ENCODE assay signal across 20 cellular contexts in the genomic region with DNA sequence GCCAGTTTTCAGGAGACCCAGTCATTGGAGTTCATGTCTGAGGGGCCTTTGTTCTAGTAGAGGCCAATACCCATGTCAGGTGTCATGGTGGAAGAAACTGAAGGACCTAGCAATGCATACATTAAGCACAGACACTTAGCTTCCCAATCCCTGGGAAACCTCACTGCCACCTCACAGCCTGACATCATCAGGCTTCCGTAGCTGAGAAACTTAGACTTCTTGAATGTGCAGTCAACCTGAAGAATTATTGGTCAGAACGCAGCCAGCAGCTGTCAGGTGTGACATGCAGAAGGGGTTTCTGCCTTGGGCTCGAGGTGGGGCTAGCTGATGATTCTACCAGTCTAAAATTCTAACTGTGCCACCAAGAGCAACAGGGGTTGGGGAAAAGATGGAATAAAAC. TPM values are rescaled to one million over a fixed set of nuclear protein-coding genes. Genes with fewer than 3 reads are reported as not detected.
DNase-seq lines count a peak whose midpoint lies in the region; ATAC-seq and TF ChIP-seq lines count a peak whose summit lies in the region.
"Had no signal": no experiment of that assay in that cellular context is flagged by ENCODE, and none has a peak within 500 bp of the region (broad histone marks: within the 10 kb centered on the region; RNA-seq: fewer than 3 reads in every experiment).

No MANE protein-coding gene starts in this region.

- H3K4me2 ChIP-seq in Karpas-422 (ENCODE audit: low read depth, low read length, poor library complexity, severe bottlenecking), result peak overlapping the region; percentile 36
- H3K4me2 ChIP-seq: A549 had no signal

- POLR2A ChIA-PET in CD4-positive, alpha-beta T cell (lab: Charles Lee), result interaction anchor here (0.8 to 3.0 kb wide), 4 partner anchors 32 to 87 kb away, joined by 3 to 17 read pairs (median 13); no protein-coding TSS in a partner anchor

- H3K9me3 Mint-ChIP-seq in CD4-positive, alpha-beta T cell, result peaks cover 2% of the 10 kb centered on the region

- intact Hi-C loops in CD4-positive, alpha-beta T cell (cut with DNase I, micrococcal nuclease), result loop anchor here in 1 of 2 experiments (5.0 kb wide), 1 partner anchor 56 kb away; no protein-coding TSS in a partner anchor

- H3K27ac Mint-ChIP-seq in CD4-positive, alpha-beta T cell, result peak overlapping the region; percentile 95

- DNase-seq in NCI-H2171 treated with DMSO at 0.1 percent for 48 hours (lab: John Stamatoyannopoulos, UW), result peak; percentile 29
- DNase-seq in NCI-H2171 (lab: John Stamatoyannopoulos, UW), result no peak
- DNase-seq in CD4-positive, alpha-beta T cell, result no peak
- no peak for DNase-seq in Karpas-422
- DNase-seq in glomerular visceral epithelial cell (ENCODE audit: extremely low spot score), result peak; percentile 40
- DNase-seq in COR-L47 (lab: John Stamatoyannopoulos, UW), result no peak
- DNase-seq: adrenal gland; effector CD4-positive, alpha-beta T cell; hippocampal formation; left colon; NCI-H1105 treated with DMSO at 0.1 percent for 48 hours; NCI-H446 treated with DMSO at 0.1 percent for 48 hours; ovary; stimulated activated CD4-positive, alpha-beta T cell treated with anti-CD3 and anti-CD28 coated beads, Interleukin-4, amount 100 ng/mL, for 4 hours; trophoblast cell had no signal

- H4K20me1 ChIP-seq in Karpas-422 (ENCODE audit: insufficient read depth, low read depth, low read length), result no peaks in the 10 kb centered on the region; the same call in 1 of the 2 replicates

- no peak overlapping the region for H3K27ac ChIP-seq in CD4-positive, alpha-beta T cell (ENCODE audit: low read depth, low read length)
- 0 out of 2 replicates have a peak overlapping the region, but pooled peaks have one; percentile 14 for H3K27ac ChIP-seq in Karpas-422 (ENCODE audit: low read length)
- H3K27ac ChIP-seq: A549, adrenal gland, ovary had no signal

- H3K36me3 Mint-ChIP-seq in CD4-positive, alpha-beta T cell (ENCODE audit: low read depth), result peaks cover 32% of the 10 kb centered on the region

- H3K27me3 ChIP-seq in CD4-positive, alpha-beta T cell (ENCODE audit: control insufficient read depth, insufficient read depth, low read length), result no peaks in the 10 kb centered on the region
- no peaks in the 10 kb centered on the region for H3K27me3 ChIP-seq in Karpas-422 (ENCODE audit: low read length)
- H3K27me3 ChIP-seq: adrenal gland, ovary had no signal

- peaks cover 16% of the 10 kb centered on the region for H3K36me3 ChIP-seq in Karpas-422 (ENCODE audit: insufficient read depth, low read length)
- H3K36me3 ChIP-seq: ovary had no signal

- no peaks in the 10 kb centered on the region for H3K9me2 ChIP-seq in Karpas-422 (replicated peaks; ENCODE audit: insufficient read depth, low read length)

- peaks cover 25% of the 10 kb centered on the region for H3K4me1 ChIP-seq in Karpas-422 (ENCODE audit: low read length)

- no peak overlapping the region for H3K9ac ChIP-seq in Karpas-422 (ENCODE audit: low read length)

- H2AFZ ChIP-seq in Karpas-422 (ENCODE audit: low read length), result no peak overlapping the region

- ATAC-seq in CD4-positive, alpha-beta T cell (ENCODE audit: poor library complexity), result no peak
- ATAC-seq in esophagus mucosa (no peak), HG02798 (IDR thresholded peaks at IDR 0.05; ENCODE audit: poor library complexity, unreplicated experiment) (no peak)
- ATAC-seq: A549, K562, left colon, SK-N-SH treated with all-trans-retinoic acid at 6 μM for 48 hours had no signal

- TF ChIP-seq CTCF in CD4-positive, alpha-beta T cell (IDR thresholded peaks at IDR 0.05), result no peak

- peaks cover 7% of the 10 kb centered on the region for H3K27me3 Mint-ChIP-seq in CD4-positive, alpha-beta T cell

- no peaks in the 10 kb centered on the region for H3K9me3 ChIP-seq in CD4-positive, alpha-beta T cell (ENCODE audit: control insufficient read depth, low read length)
- H3K9me3 ChIP-seq in Karpas-422 (ENCODE audit: low read length), result no peaks in the 10 kb centered on the region
- H3K9me3 ChIP-seq: adrenal gland, ovary had no signal

- H3K4me3 ChIP-seq in Karpas-422 (ENCODE audit: low read length), result 0 out of 2 replicates have a peak overlapping the region, but pooled peaks have one; percentile 6
- H3K4me3 ChIP-seq: A549, adrenal gland, K562, ovary had no signal

- H3K4me3 Mint-ChIP-seq in CD4-positive, alpha-beta T cell, result peak overlapping the region; percentile 7

- H3K79me2 ChIP-seq in Karpas-422 (ENCODE audit: low read length), result peaks cover 29% of the 10 kb centered on the region

- H3K4me1 Mint-ChIP-seq in CD4-positive, alpha-beta T cell (ENCODE audit: low read depth), result peaks cover 31% of the 10 kb centered on the region

- CTCF ChIA-PET in CD4-positive, alpha-beta T cell (lab: Charles Lee), result interaction anchor here (0.8 to 2.7 kb wide), 3 partner anchors 54 to 114 kb away, joined by 3 to 12 read pairs (median 4); no protein-coding TSS in a partner anchor

RNA-seq across cellular contexts. Expression of gene ITPKB, which starts 1.9 kb away (rescaled TPM):
- total RNA-seq in CD4-positive, alpha-beta T cell, result 100 to 1,000 TPM; 565 to 583 TPM
- 79.0 and 132 TPM in 2 replicates for total RNA-seq in Karpas-422 (2014; rRNA removed; shearing (Covaris generic); ENCODE audit: low replicate concordance)
- total RNA-seq in esophagus mucosa, result 10.9 TPM

Comparison
In these comparisons a context has a peak if more than half of its experiments do, and no peak if none do; other contexts are left out.
1. DNase-seq: peak in NCI-H2171 treated with DMSO at 0.1 percent for 48 hours (single experiment) and glomerular visceral epithelial cell (single experiment); none in NCI-H2171 (single experiment), CD4-positive, alpha-beta T cell (0 of 10), Karpas-422 (single experiment) and COR-L47 (single experiment).